8 cellular contexts compared by ENCODE assay signal in genomic region chr12:56987551-56988053, GRCh38.
DNase-seq lines count a peak whose midpoint lies in the region; ATAC-seq lines count a peak whose summit lies in the region.

No MANE protein-coding gene starts in this region.

- DNase-seq in D341Med (ENCODE audit: low spot score) (peak; percentile 89), NCI-H446 (lab: John Stamatoyannopoulos, UW) (peak; percentile 39 to 82), caudate nucleus (lab: John Stamatoyannopoulos, UW) (peak in 56 of 61 donors; percentile 10 to 84 (median 56)), kidney glomerular epithelial cell (lab: John Stamatoyannopoulos, UW) (peak; percentile 59)
- peak; percentile 80 for DNase-seq in activated CD4-positive, CD25-positive, alpha-beta regulatory T cell treated with anti-CD3 and anti-CD28 coated beads, Interleukin-2, amount 50 U/mL, for 72 hours
- peak; percentile 61 to 68 (median 66) for DNase-seq in stimulated activated CD4-positive, alpha-beta T cell treated with anti-CD3 and anti-CD28 coated beads, Interleukin-1b, Interleukin-23, amount 100 ng/mL, for 24 hours (ENCODE audit: low read depth in 4 of 4, low spot score in 1 of 4)

- no peak overlapping the region for H3K27ac ChIP-seq in caudate nucleus (ENCODE audit: low read depth, low read length)

- peak; percentile 50 for ATAC-seq in HG02763 (IDR thresholded peaks at IDR 0.05; ENCODE audit: unreplicated experiment)
- no peak for ATAC-seq in GM19397 (IDR thresholded peaks at IDR 0.05; ENCODE audit: unreplicated experiment)
